Comparison of ENCODE assay signal across 9 cellular contexts in genomic region chr2:19933351-19933981, GRCh38. TPM values are rescaled to one million over a fixed set of nuclear protein-coding genes. Genes with fewer than 3 reads are reported as not detected.
DNase-seq lines count a peak whose midpoint lies in the region; ATAC-seq and FAIRE-seq lines count a peak whose summit lies in the region.
"Had no signal": no experiment of that assay in that cellular context is flagged by ENCODE, and none has a peak within 500 bp of the region (broad histone marks: within the 10 kb centered on the region; RNA-seq: fewer than 3 reads in every experiment).

No MANE protein-coding gene starts in this region.

- intact Hi-C loops in activated CD4-positive, alpha-beta T cell treated with anti-CD3 and anti-CD28 coated beads for 36 hours (cut with DNase I, micrococcal nuclease) = no loop called here

- POLR2A ChIA-PET in activated CD4-positive, alpha-beta T cell treated with anti-CD3 and anti-CD28 coated beads for 36 hours (lab: Charles Lee) = no interaction called here

- CTCF ChIA-PET in activated CD4-positive, alpha-beta T cell treated with anti-CD3 and anti-CD28 coated beads for 36 hours (lab: Charles Lee) = interaction anchor here (0.6 to 1.4 kb wide), 2 partner anchors 9 to 82 kb away, joined by 3 to 5 read pairs; no protein-coding TSS in a partner anchor

- no peaks in the 10 kb centered on the region for H3K4me1 Mint-ChIP-seq in activated CD4-positive, alpha-beta T cell treated with anti-CD3 and anti-CD28 coated beads for 36 hours
- H3K4me1 Mint-ChIP-seq: memory B cell had no signal

- DNase-seq in GM18507 (ENCODE audit: extremely low spot score, insufficient read length, low read depth) (no peak), amniotic epithelial cell (ENCODE audit: low read depth) (peak; percentile 65), myocyte (ENCODE audit: low read depth) (peak; percentile 43), inferior parietal cortex (ENCODE audit: extremely low spot score) (no peak), NCI-H1048 (lab: John Stamatoyannopoulos, UW) (no peak)
- DNase-seq in activated CD4-positive, alpha-beta T cell treated with anti-CD3 and anti-CD28 coated beads for 36 hours = no peak

- H3K4me3 Mint-ChIP-seq in activated CD4-positive, alpha-beta T cell treated with anti-CD3 and anti-CD28 coated beads for 36 hours = no peak overlapping the region
- H3K4me3 Mint-ChIP-seq: memory B cell had no signal

- no peak overlapping the region for H3K27ac Mint-ChIP-seq in activated CD4-positive, alpha-beta T cell treated with anti-CD3 and anti-CD28 coated beads for 36 hours
- H3K27ac Mint-ChIP-seq: memory B cell had no signal

- H3K9me3 Mint-ChIP-seq in activated CD4-positive, alpha-beta T cell treated with anti-CD3 and anti-CD28 coated beads for 36 hours (ENCODE audit: low read depth) = peaks cover 3% of the 10 kb centered on the region
- H3K9me3 Mint-ChIP-seq: memory B cell had no signal

- FAIRE-seq in GM18507 (lab: Jason Lieb, UNC) = peak; percentile 75

- peaks cover 42% of the 10 kb centered on the region for H3K36me3 Mint-ChIP-seq in activated CD4-positive, alpha-beta T cell treated with anti-CD3 and anti-CD28 coated beads for 36 hours (ENCODE audit: low read depth)

- ATAC-seq in HG03045 (IDR thresholded peaks at IDR 0.05; ENCODE audit: unreplicated experiment) = peak; percentile 77
- ATAC-seq in activated CD4-positive, alpha-beta T cell treated with anti-CD3 and anti-CD28 coated beads for 36 hours = no peak
- ATAC-seq in HG02642 (IDR thresholded peaks at IDR 0.05; ENCODE audit: poor library complexity, unreplicated experiment) = no peak

- H3K27me3 Mint-ChIP-seq in activated CD4-positive, alpha-beta T cell treated with anti-CD3 and anti-CD28 coated beads for 36 hours = no peaks in the 10 kb centered on the region
- H3K27me3 Mint-ChIP-seq: memory B cell had no signal

RNA-seq across cellular contexts. Expression of gene TTC32, which starts 31.7 kb away (rescaled TPM):
- total RNA-seq in myocyte = 8.3 and 12.0 TPM in 2 replicates
- 5.7 TPM for polyA plus RNA-seq in myocyte (2012)
- total RNA-seq in activated CD4-positive, alpha-beta T cell treated with anti-CD3 and anti-CD28 coated beads for 36 hours = 10 to 100 TPM in 1 of 2 experiments, 1 to 10 TPM in 1; 8.8 to 15.7 TPM

RNA-seq across cellular contexts. Expression of gene WDR35, which starts 56.4 kb away (rescaled TPM):
- 10.6 and 12.4 TPM in 2 replicates for total RNA-seq in myocyte
- 3.6 TPM for polyA plus RNA-seq in myocyte (2012)
- 1 to 10 TPM; 6.2 to 7.4 TPM for total RNA-seq in activated CD4-positive, alpha-beta T cell treated with anti-CD3 and anti-CD28 coated beads for 36 hours

Comparison
In these comparisons a context has a peak if more than half of its experiments do, and no peak if none do; other contexts are left out.
1. DNase-seq: peak in amniotic epithelial cell (single experiment) and myocyte (single experiment); none in GM18507 (single experiment), inferior parietal cortex (single experiment), activated CD4-positive, alpha-beta T cell treated with anti-CD3 and anti-CD28 coated beads for 36 hours (single experiment) and NCI-H1048 (single experiment).